8 cellular contexts compared by ENCODE assay signal in genomic region chr15:79853492-79854328, GRCh38. TPM values are rescaled to one million over a fixed set of nuclear protein-coding genes. Genes with fewer than 3 reads are reported as not detected.
DNase-seq lines count a peak whose midpoint lies in the region; ATAC-seq and TF ChIP-seq lines count a peak whose summit lies in the region.

No MANE protein-coding gene starts in this region.

- H3K36me3 ChIP-seq in HUES48 (ENCODE audit: control insufficient read depth, insufficient read depth, low read length) (peaks cover 5% of the 10 kb centered on the region; the same call in 1 of the 2 replicates), upper lobe of left lung (peaks cover 0 to 7% (median 0%) of the 10 kb centered on the region in 4 donors)

- H3K4me1 ChIP-seq in HUES48 (ENCODE audit: control insufficient read depth, insufficient read depth, low read length): peaks cover 7% of the 10 kb centered on the region
- peaks cover 2% of the 10 kb centered on the region for H3K4me1 ChIP-seq in foreskin keratinocyte
- H3K4me1 ChIP-seq in upper lobe of left lung: peaks cover 0 to 11% (median 3%) of the 10 kb centered on the region in 4 donors

- no peaks in the 10 kb centered on the region for H3K9me3 Mint-ChIP-seq in activated T-helper 2 cell treated with anti-CD3 and anti-CD28 coated beads, Interferon-gamma antibody, Interleukin-2, Interleukin-4, amounts not matched to agents 10 μg/mL and 5 μg/mL and 100 μg/mL, durations not matched to agents 14 hours and 24 hours and 36 hours
- H3K9me3 Mint-ChIP-seq in osteocyte (ENCODE audit: unreplicated experiment): no peaks in the 10 kb centered on the region

- no peak for TF ChIP-seq POLR2A in upper lobe of left lung (IDR thresholded peaks at IDR 0.05)

- H3K9me3 ChIP-seq in HUES48 (ENCODE audit: control insufficient read depth, insufficient read depth, low read length) (no peaks in the 10 kb centered on the region), upper lobe of left lung (no peaks in the 10 kb centered on the region)

- H3K9ac ChIP-seq in HUES48 (ENCODE audit: low read depth, low read length): peak overlapping the region; percentile 47

- H3K27ac ChIP-seq in HUES48 (ENCODE audit: low read depth, low read length) (peak overlapping the region; percentile 9), foreskin keratinocyte (no peak overlapping the region), upper lobe of left lung (no peak overlapping the region)

- TF ChIP-seq EP300 in upper lobe of left lung (IDR thresholded peaks at IDR 0.05): no peak

- H3K27me3 ChIP-seq in HUES48 (ENCODE audit: control insufficient read depth, insufficient read depth, low read length) (no peaks in the 10 kb centered on the region), foreskin keratinocyte (no peaks in the 10 kb centered on the region), upper lobe of left lung (no peaks in the 10 kb centered on the region)

- no peak overlapping the region for H3K4me3 Mint-ChIP-seq in activated T-helper 2 cell treated with anti-CD3 and anti-CD28 coated beads, Interferon-gamma antibody, Interleukin-2, Interleukin-4, amounts not matched to agents 10 μg/mL and 5 μg/mL and 100 μg/mL, durations not matched to agents 14 hours and 24 hours and 36 hours (ENCODE audit: low read depth)
- no peak overlapping the region for H3K4me3 Mint-ChIP-seq in osteocyte (ENCODE audit: unreplicated experiment)

- H3K4me3 ChIP-seq in HUES48 (ENCODE audit: low read depth, low read length) (no peak overlapping the region), upper lobe of left lung (no peak overlapping the region)

- H3K4me1 Mint-ChIP-seq in activated T-helper 2 cell treated with anti-CD3 and anti-CD28 coated beads, Interferon-gamma antibody, Interleukin-2, Interleukin-4, amounts not matched to agents 10 μg/mL and 5 μg/mL and 100 μg/mL, durations not matched to agents 14 hours and 24 hours and 36 hours (ENCODE audit: low read depth): peaks cover 13% of the 10 kb centered on the region
- peaks cover 2% of the 10 kb centered on the region for H3K4me1 Mint-ChIP-seq in osteocyte (ENCODE audit: unreplicated experiment)

- peak; percentile 75 for ATAC-seq in GM21367 (IDR thresholded peaks at IDR 0.05; ENCODE audit: unreplicated experiment)
- peak; percentile 97 for ATAC-seq in foreskin keratinocyte
- ATAC-seq in upper lobe of left lung (ENCODE audit: low FRiP score in 2 of 2): peak; percentile 94 to 96

- H3K36me3 Mint-ChIP-seq in activated T-helper 2 cell treated with anti-CD3 and anti-CD28 coated beads, Interferon-gamma antibody, Interleukin-2, Interleukin-4, amounts not matched to agents 10 μg/mL and 5 μg/mL and 100 μg/mL, durations not matched to agents 14 hours and 24 hours and 36 hours (ENCODE audit: low read depth): peaks cover 26% of the 10 kb centered on the region
- peaks cover 3% of the 10 kb centered on the region for H3K36me3 Mint-ChIP-seq in osteocyte (ENCODE audit: unreplicated experiment)

- intact Hi-C loops in activated T-helper 2 cell treated with anti-CD3 and anti-CD28 coated beads, Interferon-gamma antibody, Interleukin-2, Interleukin-4, amounts not matched to agents 10 μg/mL and 5 μg/mL and 100 μg/mL, durations not matched to agents 14 hours and 24 hours and 36 hours (cut with micrococcal nuclease): loop anchor here (1.0 to 2.0 kb wide), 2 partner anchors 140 to 473 kb away; no protein-coding TSS in a partner anchor

- DNase-seq in DMS 273 (lab: John Stamatoyannopoulos, UW; ENCODE audit: unreplicated experiment) (peak; percentile 77), RPMI8226 (peak; percentile 68), foreskin keratinocyte (peak; percentile 64 to 79), osteocyte (ENCODE audit: extremely low spot score, unreplicated experiment) (no peak), upper lobe of left lung (peak in 1 of 2 donors; percentile 73)
- DNase-seq in activated T-helper 2 cell treated with anti-CD3 and anti-CD28 coated beads, Interferon-gamma antibody, Interleukin-2, Interleukin-4, amounts not matched to agents 10 μg/mL and 5 μg/mL and 100 μg/mL, durations not matched to agents 14 hours and 24 hours and 36 hours (ENCODE audit: low spot score): peak; percentile 41

- WGBS in upper lobe of left lung, 2 donors: 47 to 50% methylated on average over 8 of the region's 8 CpGs

- TF ChIP-seq CTCF in foreskin keratinocyte (conservative IDR thresholded peaks at IDR 0.05) (peak; percentile 97), osteocyte (IDR thresholded peaks at IDR 0.05) (peak; percentile 96), upper lobe of left lung (IDR thresholded peaks at IDR 0.05) (peak; percentile 57 to 85 (median 74))

- no peaks in the 10 kb centered on the region for H3K27me3 Mint-ChIP-seq in activated T-helper 2 cell treated with anti-CD3 and anti-CD28 coated beads, Interferon-gamma antibody, Interleukin-2, Interleukin-4, amounts not matched to agents 10 μg/mL and 5 μg/mL and 100 μg/mL, durations not matched to agents 14 hours and 24 hours and 36 hours (ENCODE audit: low read depth)
- no peaks in the 10 kb centered on the region for H3K27me3 Mint-ChIP-seq in osteocyte (ENCODE audit: unreplicated experiment)

- no peak overlapping the region for H3K27ac Mint-ChIP-seq in activated T-helper 2 cell treated with anti-CD3 and anti-CD28 coated beads, Interferon-gamma antibody, Interleukin-2, Interleukin-4, amounts not matched to agents 10 μg/mL and 5 μg/mL and 100 μg/mL, durations not matched to agents 14 hours and 24 hours and 36 hours
- H3K27ac Mint-ChIP-seq in osteocyte (ENCODE audit: unreplicated experiment): no peak overlapping the region

RNA-seq across cellular contexts. Expression of gene MTHFS, which starts 43.1 kb away (rescaled TPM):
- 33.3 and 34.6 TPM in 2 replicates for total RNA-seq in activated T-helper 2 cell treated with anti-CD3 and anti-CD28 coated beads, Interferon-gamma antibody, Interleukin-2, Interleukin-4, amounts not matched to agents 10 μg/mL and 5 μg/mL and 100 μg/mL, durations not matched to agents 14 hours and 24 hours and 36 hours
- total RNA-seq in foreskin keratinocyte: 20.1 and 23.1 TPM in 2 replicates
- 26.9 and 31.4 TPM in 2 replicates for polyA plus RNA-seq in foreskin keratinocyte
- total RNA-seq in osteocyte: 12.0 and 12.2 TPM in 2 replicates
- total RNA-seq in upper lobe of left lung: 10 to 100 TPM; 15.0 to 60.8 (median 33.8) TPM
